34 cellular contexts compared by ENCODE assay signal in genomic region chrX:153799326-153799725, GRCh38. TPM values are rescaled to one million over a fixed set of nuclear protein-coding genes. Genes with fewer than 3 reads are reported as not detected.
"Had no signal": no experiment of that assay in that cellular context is flagged by ENCODE, and none has a peak within 500 bp of the region (broad histone marks: within the 10 kb centered on the region; RNA-seq: fewer than 3 reads in every experiment).

No MANE protein-coding gene starts in this region.

- DNase-seq: activated B cell treated with CpG ODN at 0.5 μM for 24 hours; activated CD4-positive, alpha-beta T cell treated with anti-CD3 and anti-CD28 coated beads for 48 hours; activated CD4-positive, alpha-beta T cell treated with anti-CD3 and anti-CD28 coated beads, Interleukin-2, amount 50 U/mL, for 1 hour; activated CD4-positive, alpha-beta T cell treated with anti-CD3 and anti-CD28 coated beads, Interleukin-2, amount 50 U/mL, for 48 hours; activated CD8-positive, alpha-beta memory T cell treated with anti-CD3 and anti-CD28 coated beads for 24 hours; activated CD8-positive, alpha-beta T cell treated with anti-CD3 and anti-CD28 coated beads for 36 hours; activated effector memory CD4-positive, alpha-beta T cell treated with anti-CD3 and anti-CD28 coated beads, Interleukin-2, amount 50 U/mL, for 16 hours; activated naive CD4-positive, alpha-beta T cell treated with anti-CD3 and anti-CD28 coated beads for 36 hours; activated naive CD8-positive, alpha-beta T cell treated with anti-CD3 and anti-CD28 coated beads for 36 hours; activated naive CD8-positive, alpha-beta T cell treated with anti-CD3 and anti-CD28 coated beads, Interleukin-2, amount 50 U/mL, for 24 hours; activated T-cell treated with anti-CD3 and anti-CD28 coated beads, Interleukin-2, amount 50 U/mL, for 1 hour; activated T-cell treated with anti-CD3 and anti-CD28 coated beads, Interleukin-2, amount 50 U/mL, for 48 hours; adrenal gland; amygdala; aorta; central memory CD4-positive, alpha-beta T cell; cerebellar nuclear complex; colonic mucosa; effector CD8-positive, alpha-beta T cell; foreskin fibroblast; heart left ventricle; T-helper 1 cell; T-helper 17 cell; T1000; WERI-Rb-1 had no signal

- H3K27ac ChIP-seq: adrenal gland, breast epithelium, cardiac muscle cell, colonic mucosa, epithelial cell of prostate, WERI-Rb-1 had no signal

- H3K4me3 Mint-ChIP-seq: activated B cell treated with CpG ODN at 0.5 μM for 24 hours; activated CD8-positive, alpha-beta T cell treated with anti-CD3 and anti-CD28 coated beads for 36 hours; activated naive CD4-positive, alpha-beta T cell treated with anti-CD3 and anti-CD28 coated beads for 36 hours; activated naive CD4-positive, alpha-beta T cell treated with anti-CD3 and anti-CD28 coated beads, Interleukin-2, amount 50 U/mL, for 24 hours; activated naive CD8-positive, alpha-beta T cell treated with anti-CD3 and anti-CD28 coated beads for 36 hours; activated naive CD8-positive, alpha-beta T cell treated with anti-CD3 and anti-CD28 coated beads, Interleukin-2, amount 50 U/mL, for 24 hours; activated T-helper 1 cell treated with anti-CD3 and anti-CD28 coated beads, Interleukin-12 subunit alpha, Interleukin-12 subunit beta, Interleukin-2, Interleukin-4 antibody, amounts not matched to agents 30 ng/mL and 10 ng/mL and 1 ng/mL, durations not matched to agents 14 hours and 24 hours and 36 hours; brain; T-helper 17 cell; T-helper 2 cell treated with Interferon-gamma antibody and Interleukin-4, amounts not matched to agents 5 μg/mL and 100 μg/mL, for 36 hours had no signal

- ATAC-seq: activated CD4-positive, CD25-positive, alpha-beta regulatory T cell treated with anti-CD3 and anti-CD28 coated beads, Interleukin-2, amount 50 U/mL, for 24 hours; activated CD8-positive, alpha-beta T cell treated with anti-CD3 and anti-CD28 coated beads for 36 hours; activated naive CD8-positive, alpha-beta T cell treated with anti-CD3 and anti-CD28 coated beads, Interleukin-2, amount 50 U/mL, for 24 hours; T-helper 17 cell had no signal

- H3K27ac Mint-ChIP-seq: activated B cell treated with CpG ODN at 0.5 μM for 24 hours; activated CD8-positive, alpha-beta T cell treated with anti-CD3 and anti-CD28 coated beads for 36 hours; activated naive CD4-positive, alpha-beta T cell treated with anti-CD3 and anti-CD28 coated beads for 36 hours; activated naive CD4-positive, alpha-beta T cell treated with anti-CD3 and anti-CD28 coated beads, Interleukin-2, amount 50 U/mL, for 24 hours; activated naive CD8-positive, alpha-beta T cell treated with anti-CD3 and anti-CD28 coated beads for 36 hours; activated naive CD8-positive, alpha-beta T cell treated with anti-CD3 and anti-CD28 coated beads, Interleukin-2, amount 50 U/mL, for 24 hours; activated T-helper 1 cell treated with anti-CD3 and anti-CD28 coated beads, Interleukin-12 subunit alpha, Interleukin-12 subunit beta, Interleukin-2, Interleukin-4 antibody, amounts not matched to agents 30 ng/mL and 10 ng/mL and 1 ng/mL, durations not matched to agents 14 hours and 24 hours and 36 hours; activated T-helper 2 cell treated with anti-CD3 and anti-CD28 coated beads, Interferon-gamma antibody, Interleukin-2, Interleukin-4, amounts not matched to agents 10 μg/mL and 5 μg/mL and 100 μg/mL, durations not matched to agents 14 hours and 24 hours and 36 hours; brain; T-helper 17 cell; T-helper 2 cell treated with Interferon-gamma antibody and Interleukin-4, amounts not matched to agents 5 μg/mL and 100 μg/mL, for 36 hours had no signal

- H3K27me3 Mint-ChIP-seq: activated B cell treated with CpG ODN at 0.5 μM for 24 hours; activated CD8-positive, alpha-beta T cell treated with anti-CD3 and anti-CD28 coated beads for 36 hours; activated naive CD4-positive, alpha-beta T cell treated with anti-CD3 and anti-CD28 coated beads, Interleukin-2, amount 50 U/mL, for 24 hours; activated naive CD8-positive, alpha-beta T cell treated with anti-CD3 and anti-CD28 coated beads for 36 hours; activated naive CD8-positive, alpha-beta T cell treated with anti-CD3 and anti-CD28 coated beads, Interleukin-2, amount 50 U/mL, for 24 hours; brain; T-helper 17 cell had no signal

- H3K9me3 Mint-ChIP-seq: activated B cell treated with CpG ODN at 0.5 μM for 24 hours; activated CD8-positive, alpha-beta T cell treated with anti-CD3 and anti-CD28 coated beads for 36 hours; activated naive CD4-positive, alpha-beta T cell treated with anti-CD3 and anti-CD28 coated beads for 36 hours; activated naive CD4-positive, alpha-beta T cell treated with anti-CD3 and anti-CD28 coated beads, Interleukin-2, amount 50 U/mL, for 24 hours; activated naive CD8-positive, alpha-beta T cell treated with anti-CD3 and anti-CD28 coated beads for 36 hours; activated naive CD8-positive, alpha-beta T cell treated with anti-CD3 and anti-CD28 coated beads, Interleukin-2, amount 50 U/mL, for 24 hours; activated T-helper 1 cell treated with anti-CD3 and anti-CD28 coated beads, Interleukin-12 subunit alpha, Interleukin-12 subunit beta, Interleukin-2, Interleukin-4 antibody, amounts not matched to agents 30 ng/mL and 10 ng/mL and 1 ng/mL, durations not matched to agents 14 hours and 24 hours and 36 hours; activated T-helper 2 cell treated with anti-CD3 and anti-CD28 coated beads, Interferon-gamma antibody, Interleukin-2, Interleukin-4, amounts not matched to agents 10 μg/mL and 5 μg/mL and 100 μg/mL, durations not matched to agents 14 hours and 24 hours and 36 hours; T-helper 2 cell treated with Interferon-gamma antibody and Interleukin-4, amounts not matched to agents 5 μg/mL and 100 μg/mL, for 36 hours had no signal

RNA-seq across cellular contexts. Expression of gene SRPK3, which starts 18.5 kb away (rescaled TPM):
- total RNA-seq: activated B cell treated with CpG ODN at 0.5 μM for 24 hours; activated naive CD4-positive, alpha-beta T cell treated with anti-CD3 and anti-CD28 coated beads for 36 hours; activated naive CD8-positive, alpha-beta T cell treated with anti-CD3 and anti-CD28 coated beads for 36 hours; activated T-helper 1 cell treated with anti-CD3 and anti-CD28 coated beads, Interleukin-12 subunit alpha, Interleukin-12 subunit beta, Interleukin-2, Interleukin-4 antibody, amounts not matched to agents 30 ng/mL and 10 ng/mL and 1 ng/mL, durations not matched to agents 14 hours and 24 hours and 36 hours; activated T-helper 2 cell treated with anti-CD3 and anti-CD28 coated beads, Interferon-gamma antibody, Interleukin-2, Interleukin-4, amounts not matched to agents 10 μg/mL and 5 μg/mL and 100 μg/mL, durations not matched to agents 14 hours and 24 hours and 36 hours; cardiac muscle cell; T-helper 17 cell had no signal

RNA-seq across cellular contexts. Expression of gene PLXNB3, which starts 35.3 kb away (rescaled TPM):
- total RNA-seq: activated B cell treated with CpG ODN at 0.5 μM for 24 hours had no signal
